27 cellular contexts compared by ENCODE assay signal in the genomic region with DNA sequence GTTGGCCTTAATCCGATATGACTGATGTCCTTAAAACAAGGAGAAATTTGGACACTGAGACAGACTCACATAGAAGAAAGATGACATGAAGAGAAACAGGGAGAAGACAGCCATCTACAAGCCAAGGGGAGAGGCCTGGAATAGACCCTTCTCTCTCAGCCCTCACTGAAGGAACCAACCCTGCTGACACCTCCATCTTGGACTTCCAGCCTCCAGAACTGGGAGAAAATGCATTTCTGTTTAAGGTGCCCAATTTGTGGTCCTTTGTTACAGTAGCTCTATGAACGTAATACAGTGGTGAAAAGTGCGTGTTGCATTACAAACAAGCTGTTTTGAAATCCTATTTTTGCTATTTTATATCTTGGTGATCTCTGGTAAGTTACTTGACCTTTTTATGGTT.
"Had no signal": no experiment of that assay in that cellular context is flagged by ENCODE, and none has a peak within 500 bp of the region (broad histone marks: within the 10 kb centered on the region; RNA-seq: fewer than 3 reads in every experiment).

No MANE protein-coding gene starts in this region.

- H3K4me3 ChIP-seq: gastroesophageal sphincter, heart left ventricle, hepatocyte, lower lobe of right lung, mucosa of descending colon had no signal

- H3K4me3 Mint-ChIP-seq: dendritic cell treated with granulocyte-macrophage colony-stimulating factor and Interleukin-4, amounts not matched to agents 40 ng/mL and 50 ng/mL, for 4 days; effector memory CD8-positive, alpha-beta T cell; endodermal cell; immature natural killer cell; mesothelial cell of epicardium had no signal

- H3K27ac ChIP-seq: epithelial cell of prostate, foreskin keratinocyte, gastroesophageal sphincter, heart left ventricle, hepatocyte, lower lobe of right lung had no signal

- H3K27ac Mint-ChIP-seq: effector memory CD8-positive, alpha-beta T cell; endodermal cell; immature natural killer cell; mesothelial cell of epicardium had no signal

- ATAC-seq: effector memory CD8-positive, alpha-beta T cell; esophagus mucosa; foreskin keratinocyte; gastroesophageal sphincter; heart left ventricle; left lobe of liver; left ventricle myocardium superior; lower lobe of right lung had no signal

- H3K4me1 Mint-ChIP-seq: immature natural killer cell, mesothelial cell of epicardium had no signal

- DNase-seq: cortex of kidney; effector CD8-positive, alpha-beta T cell; effector memory CD8-positive, alpha-beta T cell; endodermal cell; erythroblast; foreskin keratinocyte; heart left ventricle; hypothalamus; immature natural killer cell; islet precursor cell; kidney; kidney glomerular epithelial cell; left colon; left ventricle myocardium superior; lower lobe of right lung; mesenchymal stem cell; mucosa of descending colon had no signal

- H3K27me3 Mint-ChIP-seq: dendritic cell treated with granulocyte-macrophage colony-stimulating factor and Interleukin-4, amounts not matched to agents 40 ng/mL and 50 ng/mL, for 4 days; effector memory CD8-positive, alpha-beta T cell had no signal

- FAIRE-seq: colon, endometrium, frontal cortex, kidney had no signal
